24 cellular contexts compared by ENCODE assay signal in the genomic region with DNA sequence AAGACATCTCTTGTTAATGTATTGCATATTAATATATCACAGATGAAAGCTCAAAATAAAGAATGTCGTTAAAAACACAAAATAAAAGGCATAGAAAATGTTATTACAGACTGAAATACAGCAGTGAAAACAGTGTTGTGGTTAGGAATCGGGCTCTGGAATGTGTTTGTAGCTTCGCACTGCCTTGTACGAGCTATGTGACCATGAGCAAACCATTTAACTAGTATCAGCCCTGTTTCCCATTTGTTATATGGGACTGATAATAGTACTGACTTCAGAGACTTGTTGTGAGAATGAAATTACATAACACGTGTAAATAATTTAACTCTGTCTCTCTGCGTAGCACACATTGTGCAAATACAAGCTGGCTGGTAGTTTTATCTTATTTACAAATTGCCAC. TPM values are rescaled to one million over a fixed set of nuclear protein-coding genes. Genes with fewer than 3 reads are reported as not detected.
"Had no signal": no experiment of that assay in that cellular context is flagged by ENCODE, and none has a peak within 500 bp of the region (broad histone marks: within the 10 kb centered on the region; RNA-seq: fewer than 3 reads in every experiment).

No MANE protein-coding gene starts in this region.

- H2AFZ ChIP-seq: parathyroid adenoma had no signal

- H3K4me1 Mint-ChIP-seq: activated B cell treated with CpG ODN at 0.5 μM for 24 hours; activated CD8-positive, alpha-beta memory T cell treated with anti-CD3 and anti-CD28 coated beads, Interleukin-2, amount 10 ng/mL, durations not matched to agents 7 days and 5 days; naive thymus-derived CD4-positive, alpha-beta T cell; T-cell had no signal

- H3K4me3 Mint-ChIP-seq: activated B cell treated with CpG ODN at 0.5 μM for 24 hours; activated CD8-positive, alpha-beta memory T cell treated with anti-CD3 and anti-CD28 coated beads, Interleukin-2, amount 10 ng/mL, durations not matched to agents 7 days and 5 days; activated CD8-positive, alpha-beta T cell treated with anti-CD3 and anti-CD28 coated beads, Interleukin-2, amount 10 ng/mL, durations not matched to agents 7 days and 5 days; activated naive CD8-positive, alpha-beta T cell; effector memory CD8-positive, alpha-beta T cell; naive thymus-derived CD4-positive, alpha-beta T cell; T-cell had no signal

- H3K9me3 ChIP-seq: gastroesophageal sphincter, left lung, tibial nerve had no signal

- H3K4me1 ChIP-seq: gastroesophageal sphincter, left lung, parathyroid adenoma, tibial nerve had no signal

- DNase-seq: activated B cell treated with CpG ODN at 0.5 μM for 24 hours; activated CD8-positive, alpha-beta memory T cell treated with anti-CD3 and anti-CD28 coated beads, Interleukin-2, amount 10 ng/mL, durations not matched to agents 7 days and 5 days; activated CD8-positive, alpha-beta T cell treated with anti-CD3 and anti-CD28 coated beads, Interleukin-2, amount 10 ng/mL, durations not matched to agents 7 days and 5 days; activated effector memory CD4-positive, alpha-beta T cell treated with Interleukin-2 at 50 U/mL for 16 hours; activated naive CD4-positive, alpha-beta T cell treated with Interleukin-2 at 50 U/mL for 16 hours; activated T-cell treated with anti-CD3 and anti-CD28 coated beads for 4 hours; aorta; cortex of kidney; effector memory CD8-positive, alpha-beta T cell; erythroblast; left lung; naive thymus-derived CD4-positive, alpha-beta T cell; stimulated activated naive CD4-positive, alpha-beta T cell treated with Interleukin-2 at 50 U/mL for 16 hours; T-cell had no signal

- H3K27ac Mint-ChIP-seq: activated B cell treated with CpG ODN at 0.5 μM for 24 hours; activated CD8-positive, alpha-beta memory T cell treated with anti-CD3 and anti-CD28 coated beads, Interleukin-2, amount 10 ng/mL, durations not matched to agents 7 days and 5 days; activated CD8-positive, alpha-beta T cell treated with anti-CD3 and anti-CD28 coated beads, Interleukin-2, amount 10 ng/mL, durations not matched to agents 7 days and 5 days; activated naive CD8-positive, alpha-beta T cell; effector memory CD8-positive, alpha-beta T cell; naive thymus-derived CD4-positive, alpha-beta T cell; T-cell had no signal

- H3K27me3 ChIP-seq: left lung, tibial nerve had no signal

- H3K79me2 ChIP-seq: parathyroid adenoma had no signal

- H3K36me3 Mint-ChIP-seq: activated CD8-positive, alpha-beta memory T cell treated with anti-CD3 and anti-CD28 coated beads, Interleukin-2, amount 10 ng/mL, durations not matched to agents 7 days and 5 days; activated naive CD8-positive, alpha-beta T cell; brain; naive thymus-derived CD4-positive, alpha-beta T cell; T-cell had no signal

- H3K27me3 Mint-ChIP-seq: activated B cell treated with CpG ODN at 0.5 μM for 24 hours; activated CD8-positive, alpha-beta memory T cell treated with anti-CD3 and anti-CD28 coated beads, Interleukin-2, amount 10 ng/mL, durations not matched to agents 7 days and 5 days; activated naive CD8-positive, alpha-beta T cell; effector memory CD8-positive, alpha-beta T cell; T-cell had no signal

- H3K9ac ChIP-seq: parathyroid adenoma had no signal

- H3K36me3 ChIP-seq: gastroesophageal sphincter, left lung, tibial nerve had no signal

- ATAC-seq: activated CD8-positive, alpha-beta memory T cell treated with anti-CD3 and anti-CD28 coated beads, Interleukin-2, amount 10 ng/mL, durations not matched to agents 7 days and 5 days; activated CD8-positive, alpha-beta T cell treated with anti-CD3 and anti-CD28 coated beads, Interleukin-2, amount 10 ng/mL, durations not matched to agents 7 days and 5 days; effector memory CD8-positive, alpha-beta T cell; gastroesophageal sphincter; left lung; naive thymus-derived CD4-positive, alpha-beta T cell; sciatic nerve; T-cell had no signal

- H3K27ac ChIP-seq: gastroesophageal sphincter, left lung, parathyroid adenoma, tibial nerve had no signal

- H3K4me3 ChIP-seq: gastroesophageal sphincter, left lung, tibial nerve had no signal

- H3K9me3 Mint-ChIP-seq: brain had no signal

RNA-seq across cellular contexts. Expression of a gene that starts 0.6 kb away (rescaled TPM):
- total RNA-seq: activated B cell treated with CpG ODN at 0.5 μM for 24 hours; activated CD8-positive, alpha-beta memory T cell treated with anti-CD3 and anti-CD28 coated beads, Interleukin-2, amount 10 ng/mL, durations not matched to agents 7 days and 5 days; activated CD8-positive, alpha-beta T cell treated with anti-CD3 and anti-CD28 coated beads, Interleukin-2, amount 10 ng/mL, durations not matched to agents 7 days and 5 days; aorta; chondrocyte; left lung; lung microvascular endothelial cell; mesenteric fat pad; naive thymus-derived CD4-positive, alpha-beta T cell; T-cell; T-helper 2 cell treated with Interferon-gamma antibody and Interleukin-4, amounts not matched to agents 100 ng/mL and 5 ng/mL, for 36 hours had no signal
- polyA plus RNA-seq: naive thymus-derived CD4-positive, alpha-beta T cell had no signal
